ENCODE assay signal across 8 cellular contexts in genomic region chr6:27591660-27592059, GRCh38.
DNase-seq lines count a peak whose midpoint lies in the region; ATAC-seq and TF ChIP-seq lines count a peak whose summit lies in the region.

No MANE protein-coding gene starts in this region.

- no peak overlapping the region for H3K27ac Mint-ChIP-seq in activated naive CD4-positive, alpha-beta T cell treated with anti-CD3 and anti-CD28 coated beads, Interleukin-2, amount 50 U/mL, for 72 hours

- H3K27me3 ChIP-seq in subcutaneous abdominal adipose tissue (ENCODE audit: control insufficient read depth in 5 of 5, insufficient read depth in 4 of 5, low read length in 5 of 5) = peaks cover 9 to 19% (median 17%) of the 10 kb centered on the region in 5 donors
- H3K27me3 ChIP-seq in prostate gland (replicated peaks; ENCODE audit: insufficient read depth) = peaks cover 12% of the 10 kb centered on the region
- H3K27me3 ChIP-seq in right atrium auricular region = peaks cover 0 to 10% of the 10 kb centered on the region in 2 donors

- H3K9me3 ChIP-seq in subcutaneous abdominal adipose tissue (ENCODE audit: control insufficient read depth in 5 of 5, low read length in 5 of 5) (peaks cover 0 to 2% (median 0%) of the 10 kb centered on the region in 5 donors), prostate gland (no peaks in the 10 kb centered on the region), right atrium auricular region (no peaks in the 10 kb centered on the region)

- TF ChIP-seq CTCF in epithelial cell of esophagus (IDR thresholded peaks at IDR 0.05; ENCODE audit: insufficient read depth, low read depth, low read length, missing control alignments) = no peak
- TF ChIP-seq CTCF in prostate gland (IDR thresholded peaks at IDR 0.05) = no peak
- TF ChIP-seq CTCF in right atrium auricular region (IDR thresholded peaks at IDR 0.05) = no peak

- peak; percentile 36 for DNase-seq in stimulated activated CD4-positive, alpha-beta T cell treated with anti-CD3 and anti-CD28 coated beads, Interleukin-15, amount 100 ng/mL, for 24 hours
- DNase-seq in stimulated activated CD4-positive, alpha-beta T cell treated with anti-CD3 and anti-CD28 coated beads, Interleukin-1b, Interleukin-23, amount 100 ng/mL, for 48 hours = no peak
- DNase-seq in NCI-H524 treated with DMSO at 0.1 percent for 48 hours (lab: John Stamatoyannopoulos, UW) (peak; percentile 50), epithelial cell of esophagus (ENCODE audit: low read depth) (peak; percentile 65), prostate gland (ENCODE audit: low spot score) (no peak), right atrium auricular region (ENCODE audit: low spot score) (no peak)
- no peak for DNase-seq in activated naive CD4-positive, alpha-beta T cell treated with anti-CD3 and anti-CD28 coated beads, Interleukin-2, amount 50 U/mL, for 72 hours (ENCODE audit: low spot score in 2 of 2)

- H3K9ac ChIP-seq in subcutaneous abdominal adipose tissue (ENCODE audit: low read length in 5 of 5) = no peak overlapping the region

- no peaks in the 10 kb centered on the region for H3K9me3 Mint-ChIP-seq in activated naive CD4-positive, alpha-beta T cell treated with anti-CD3 and anti-CD28 coated beads, Interleukin-2, amount 50 U/mL, for 72 hours

- no peak for ATAC-seq in activated naive CD4-positive, alpha-beta T cell treated with anti-CD3 and anti-CD28 coated beads, Interleukin-2, amount 50 U/mL, for 72 hours

- H3K36me3 ChIP-seq in subcutaneous abdominal adipose tissue (ENCODE audit: control insufficient read depth in 5 of 5, insufficient read depth in 5 of 5, low read length in 5 of 5) = no peaks in the 10 kb centered on the region
- H3K36me3 ChIP-seq in prostate gland = no peaks in the 10 kb centered on the region
- H3K36me3 ChIP-seq in right atrium auricular region = no peaks in the 10 kb centered on the region

- intact Hi-C loops in prostate gland (cut with DNase I) = no loop called here

- H3K36me3 Mint-ChIP-seq in activated naive CD4-positive, alpha-beta T cell treated with anti-CD3 and anti-CD28 coated beads, Interleukin-2, amount 50 U/mL, for 72 hours = no peaks in the 10 kb centered on the region

- H3K4me3 ChIP-seq in epithelial cell of esophagus (ENCODE audit: low read length) (peak overlapping the region; percentile 59), subcutaneous abdominal adipose tissue (ENCODE audit: low read depth in 1 of 5, low read length in 5 of 5) (peak overlapping the region in 4 of 5 donors; percentile 22 to 55 (median 38)), prostate gland (no peak overlapping the region), right atrium auricular region (no peak overlapping the region)

- WGBS in prostate gland = 22% methylated on average over 8 of the region's 8 CpGs

- no peak overlapping the region for H3K27ac ChIP-seq in subcutaneous abdominal adipose tissue (ENCODE audit: low read depth, low read length)
- no peak overlapping the region for H3K27ac ChIP-seq in prostate gland
- no peak overlapping the region for H3K27ac ChIP-seq in right atrium auricular region

- no peak for TF ChIP-seq POLR2A in prostate gland (IDR thresholded peaks at IDR 0.05)

- H3K4me1 ChIP-seq in subcutaneous abdominal adipose tissue (ENCODE audit: control insufficient read depth in 5 of 5, insufficient read depth in 5 of 5, low read length in 5 of 5) = peaks cover 2 to 20% (median 16%) of the 10 kb centered on the region in 5 donors
- no peaks in the 10 kb centered on the region for H3K4me1 ChIP-seq in prostate gland (replicated peaks)
- no peaks in the 10 kb centered on the region for H3K4me1 ChIP-seq in right atrium auricular region

Comparison
In these comparisons a context has a peak if more than half of its experiments do, and no peak if none do; other contexts are left out.
1. DNase-seq: peak in stimulated activated CD4-positive, alpha-beta T cell treated with anti-CD3 and anti-CD28 coated beads, Interleukin-15, amount 100 ng/mL, for 24 hours (single experiment), NCI-H524 treated with DMSO at 0.1 percent for 48 hours (single experiment) and epithelial cell of esophagus (single experiment); none in stimulated activated CD4-positive, alpha-beta T cell treated with anti-CD3 and anti-CD28 coated beads, Interleukin-1b, Interleukin-23, amount 100 ng/mL, for 48 hours (single experiment), activated naive CD4-positive, alpha-beta T cell treated with anti-CD3 and anti-CD28 coated beads, Interleukin-2, amount 50 U/mL, for 72 hours (0 of 2), prostate gland (single experiment) and right atrium auricular region (single experiment).
2. H3K4me3 ChIP-seq: peak in epithelial cell of esophagus (single experiment) and subcutaneous abdominal adipose tissue (4 of 5); none in prostate gland (0 of 2) and right atrium auricular region (0 of 2).